Comparison of ENCODE assay signal across 35 cellular contexts in genomic region chr7:29363636-29364425, GRCh38.
"Had no signal": no experiment of that assay in that cellular context is flagged by ENCODE, and none has a peak within 500 bp of the region (broad histone marks: within the 10 kb centered on the region; RNA-seq: fewer than 3 reads in every experiment).

No MANE protein-coding gene starts in this region.

- H3K36me3 Mint-ChIP-seq: activated CD4-positive, alpha-beta memory T cell treated with anti-CD3 and anti-CD28 coated beads for 36 hours; activated naive CD4-positive, alpha-beta T cell treated with anti-CD3 and anti-CD28 coated beads, Interleukin-2, amount 10 ng/mL, durations not matched to agents 7 days and 5 days; activated naive CD8-positive, alpha-beta T cell; IgD-negative memory B cell had no signal

- H3K4me1 Mint-ChIP-seq: activated B cell treated with CpG ODN at 0.5 μM for 24 hours; activated naive CD4-positive, alpha-beta T cell treated with anti-CD3 and anti-CD28 coated beads, Interleukin-2, amount 10 ng/mL, durations not matched to agents 7 days and 5 days; central memory CD8-positive, alpha-beta T cell; IgD-negative memory B cell had no signal

- H3K36me3 ChIP-seq: brain microvascular endothelial cell, cardiac muscle cell, SJSA1 had no signal

- H3K27me3 ChIP-seq: brain microvascular endothelial cell, cardiac muscle cell, SJSA1 had no signal

- H2AFZ ChIP-seq: PC-9 had no signal

- H3K9me3 ChIP-seq: SJSA1, SK-N-SH had no signal

- H3K27ac ChIP-seq: brain microvascular endothelial cell, cardiac muscle cell, PC-9, SJSA1 had no signal

- H3K4me3 ChIP-seq: cardiac muscle cell, PC-9, SJSA1 had no signal

- H3K4me3 Mint-ChIP-seq: activated B cell treated with CpG ODN at 0.5 μM for 24 hours; activated CD4-positive, alpha-beta memory T cell treated with anti-CD3 and anti-CD28 coated beads for 36 hours; activated naive CD4-positive, alpha-beta T cell treated with anti-CD3 and anti-CD28 coated beads, Interleukin-2, amount 10 ng/mL, durations not matched to agents 7 days and 5 days; activated naive CD8-positive, alpha-beta T cell; central memory CD8-positive, alpha-beta T cell; IgD-negative memory B cell; T-helper 1 cell treated with Interleukin-12 subunit alpha and Interleukin-12 subunit beta and Interleukin-4 antibody, amounts not matched to agents 30 μg/mL and 1 μg/mL, for 36 hours; T-helper 2 cell treated with Interferon-gamma antibody and Interleukin-4, amounts not matched to agents 5 μg/mL and 100 μg/mL, for 36 hours had no signal

- H3K9me3 Mint-ChIP-seq: activated B cell treated with CpG ODN at 0.5 μM for 24 hours; activated CD4-positive, alpha-beta memory T cell treated with anti-CD3 and anti-CD28 coated beads for 36 hours; activated naive CD4-positive, alpha-beta T cell treated with anti-CD3 and anti-CD28 coated beads, Interleukin-2, amount 10 ng/mL, durations not matched to agents 7 days and 5 days; central memory CD8-positive, alpha-beta T cell; IgD-negative memory B cell; T-helper 1 cell treated with Interleukin-12 subunit alpha and Interleukin-12 subunit beta and Interleukin-4 antibody, amounts not matched to agents 30 μg/mL and 1 μg/mL, for 36 hours; T-helper 2 cell treated with Interferon-gamma antibody and Interleukin-4, amounts not matched to agents 5 μg/mL and 100 μg/mL, for 36 hours had no signal

- H3K27ac Mint-ChIP-seq: activated B cell treated with CpG ODN at 0.5 μM for 24 hours; activated CD4-positive, alpha-beta memory T cell treated with anti-CD3 and anti-CD28 coated beads for 36 hours; activated naive CD4-positive, alpha-beta T cell treated with anti-CD3 and anti-CD28 coated beads, Interleukin-2, amount 10 ng/mL, durations not matched to agents 7 days and 5 days; activated naive CD8-positive, alpha-beta T cell; T-helper 1 cell treated with Interleukin-12 subunit alpha and Interleukin-12 subunit beta and Interleukin-4 antibody, amounts not matched to agents 30 μg/mL and 1 μg/mL, for 36 hours; T-helper 2 cell treated with Interferon-gamma antibody and Interleukin-4, amounts not matched to agents 5 μg/mL and 100 μg/mL, for 36 hours had no signal

- DNase-seq: activated B cell treated with CpG ODN at 0.5 μM for 24 hours; activated CD4-positive, alpha-beta memory T cell treated with anti-CD3 and anti-CD28 coated beads for 36 hours; activated CD4-positive, alpha-beta T cell treated with anti-CD3 and anti-CD28 coated beads for 4 hours; activated CD4-positive, alpha-beta T cell treated with anti-CD3 and anti-CD28 coated beads, Interleukin-2, amount 50 U/mL, for 1 hour; activated CD4-positive, CD25-positive, alpha-beta regulatory T cell treated with anti-CD3 and anti-CD28 coated beads, Interleukin-2, amount 50 U/mL, for 72 hours; activated CD8-positive, alpha-beta memory T cell treated with anti-CD3 and anti-CD28 coated beads, Interleukin-2, amount 50 U/mL, for 4 hours; activated effector memory CD4-positive, alpha-beta T cell treated with Interleukin-2 at 50 U/mL for 16 hours; activated naive CD4-positive, alpha-beta T cell treated with anti-CD3 and anti-CD28 coated beads, Interleukin-2, amount 10 ng/mL, durations not matched to agents 7 days and 5 days; activated T-cell treated with anti-CD3 and anti-CD28 coated beads for 4 hours; activated T-cell treated with anti-CD3 and anti-CD28 coated beads, Interleukin-2, amount 50 U/mL, for 48 hours; amniotic stem cell; aorta; brain microvascular endothelial cell; Karpas-422; KBM-7; MM.1S; MV-4-11; NCI-H1092; NCI-H1436 treated with DMSO at 0.1 percent for 48 hours; NCI-H1694 treated with DMSO at 0.1 percent for 48 hours; NCI-H2081; NCI-H510A; NCI-H526; NCI-H748 treated with DMSO at 0.1 percent for 48 hours; NK-92 treated with Interleukin-12 subunit alpha and Interleukin-12 subunit beta, amount 100 ng/mL, for 24 hours; SHP77; SK-N-SH had no signal

- H3K9ac ChIP-seq: SK-N-SH had no signal

- H3K27me3 Mint-ChIP-seq: activated B cell treated with CpG ODN at 0.5 μM for 24 hours; activated CD4-positive, alpha-beta memory T cell treated with anti-CD3 and anti-CD28 coated beads for 36 hours; central memory CD8-positive, alpha-beta T cell; IgD-negative memory B cell had no signal

- H3K4me2 ChIP-seq: PC-9, SK-N-SH had no signal
